20 cellular contexts compared by ENCODE assay signal in genomic region chr3:55605837-55606236, GRCh38.
"Had no signal": no experiment of that assay in that cellular context is flagged by ENCODE, and none has a peak within 500 bp of the region (broad histone marks: within the 10 kb centered on the region; RNA-seq: fewer than 3 reads in every experiment).

No MANE protein-coding gene starts in this region.

- H3K27me3 ChIP-seq: pancreas, sigmoid colon, thyroid gland had no signal

- H3K4me1 ChIP-seq: left ventricle myocardium inferior, pancreas, prostate gland, suprapubic skin, thyroid gland had no signal

- H3K4me3 ChIP-seq: left ventricle myocardium inferior, lung, pancreas, prostate gland, sigmoid colon, suprapubic skin, thyroid gland had no signal

- H3K9me3 ChIP-seq: left ventricle myocardium inferior, pancreas, prostate gland, sigmoid colon, suprapubic skin, thyroid gland had no signal

- FAIRE-seq: endometrium, keratinocyte, pancreas, small intestine, urothelium cell line had no signal

- H3K27ac ChIP-seq: left ventricle myocardium inferior, pancreas, prostate gland, sigmoid colon, suprapubic skin, thyroid gland had no signal

- ATAC-seq: pancreas had no signal

- DNase-seq: effector memory CD4-positive, alpha-beta T cell; foreskin melanocyte; head of caudate nucleus; hypothalamus; left ventricle myocardium inferior; mesenchymal stem cell; naive B cell; occipital lobe; pancreas; sigmoid colon; small intestine; stimulated activated CD4-positive, alpha-beta T cell treated with anti-CD3 and anti-CD28 coated beads, Interleukin-12 subunit alpha, Interleukin-12 subunit beta, amount 100 ng/mL, for 4 hours; stimulated activated naive CD4-positive, alpha-beta T cell; thyroid gland had no signal

- H3K36me3 ChIP-seq: left ventricle myocardium inferior, pancreas, prostate gland, sigmoid colon, suprapubic skin, thyroid gland had no signal
